Comparison of ENCODE assay signal across 1 cellular context in genomic region chr11:132424433-132424832, GRCh38.
TF ChIP-seq lines count a peak whose summit lies in the region.

No MANE protein-coding gene starts in this region.

TF ChIP-seq in liver, 16 proteins besides CTCF, POLR2A, EP300 and RAD21 (continued from another document):
- TF ChIP-seq ATF3 (IDR thresholded peaks at IDR 0.05) = no peak
- TF ChIP-seq, protein P1, sequence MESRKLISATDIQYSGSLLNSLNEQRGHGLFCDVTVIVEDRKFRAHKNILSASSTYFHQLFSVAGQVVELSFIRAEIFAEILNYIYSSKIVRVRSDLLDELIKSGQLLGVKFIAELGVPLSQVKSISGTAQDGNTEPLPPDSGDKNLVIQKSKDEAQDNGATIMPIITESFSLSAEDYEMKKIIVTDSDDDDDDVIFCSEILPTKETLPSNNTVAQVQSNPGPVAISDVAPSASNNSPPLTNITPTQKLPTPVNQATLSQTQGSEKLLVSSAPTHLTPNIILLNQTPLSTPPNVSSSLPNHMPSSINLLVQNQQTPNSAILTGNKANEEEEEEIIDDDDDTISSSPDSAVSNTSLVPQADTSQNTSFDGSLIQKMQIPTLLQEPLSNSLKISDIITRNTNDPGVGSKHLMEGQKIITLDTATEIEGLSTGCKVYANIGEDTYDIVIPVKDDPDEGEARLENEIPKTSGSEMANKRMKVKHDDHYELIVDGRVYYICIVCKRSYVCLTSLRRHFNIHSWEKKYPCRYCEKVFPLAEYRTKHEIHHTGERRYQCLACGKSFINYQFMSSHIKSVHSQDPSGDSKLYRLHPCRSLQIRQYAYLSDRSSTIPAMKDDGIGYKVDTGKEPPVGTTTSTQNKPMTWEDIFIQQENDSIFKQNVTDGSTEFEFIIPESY (IDR thresholded peaks at IDR 0.05) = no peak
